In the genomic region with DNA sequence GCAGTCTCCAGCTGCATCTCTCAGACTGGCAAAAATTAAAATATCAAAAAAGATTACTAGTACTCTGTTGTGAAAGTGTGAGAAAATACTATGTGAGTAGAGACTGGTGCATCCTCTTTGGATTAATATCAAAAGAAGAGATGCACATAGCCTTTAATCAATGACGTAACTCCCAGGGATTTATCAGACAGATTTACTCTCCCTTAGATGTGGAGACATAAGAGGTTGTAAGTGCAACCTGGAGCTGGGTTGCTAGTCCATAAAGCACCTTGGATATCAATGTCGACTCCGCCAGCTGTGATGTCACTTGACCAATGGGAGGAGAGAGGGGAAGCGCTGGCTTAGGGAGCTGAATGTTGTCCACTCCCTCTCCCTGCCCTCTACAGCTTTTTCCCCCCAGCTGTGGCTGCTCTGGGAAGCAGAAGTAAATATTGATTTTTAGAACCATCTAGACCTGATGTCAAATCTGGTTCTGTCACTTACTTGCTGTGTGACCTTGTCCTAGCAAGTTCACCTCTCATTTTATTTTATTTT, we compare ENCODE assay signal across 1 cellular context.
TF ChIP-seq lines count a peak whose summit lies in the region.

No MANE protein-coding gene starts in this region.

TF ChIP-seq in K562, 482 proteins besides CTCF, POLR2A, EP300 and RAD21:
- no peak for TF ChIP-seq ZBTB17 (CRISPR knock-in tag; IDR thresholded peaks at IDR 0.05)
- no peak for TF ChIP-seq SP2 (IDR thresholded peaks at IDR 0.05; ENCODE audit: extremely low read depth, low read depth, low read length, poor library complexity, severe bottlenecking)
- no peak for TF ChIP-seq GABPA (tag; conservative IDR thresholded peaks at IDR 0.05; ENCODE audit: low read depth)
- no peak for TF ChIP-seq SPI1 (IDR thresholded peaks at IDR 0.05; ENCODE audit: borderline replicate concordance, low read depth, low read length)
- no peak for TF ChIP-seq PCBP2 (IDR thresholded peaks at IDR 0.05; ENCODE audit: low read depth, low read length, poor library complexity, severe bottlenecking)
- peak; percentile 11 for TF ChIP-seq NFYB (IDR thresholded peaks at IDR 0.05; ENCODE audit: extremely low read depth, insufficient read length)
- TF ChIP-seq ATF7 (IDR thresholded peaks at IDR 0.05): peak; percentile 45; the same call in 1 of the 2 replicates
- no peak for TF ChIP-seq SMARCC2 (IDR thresholded peaks at IDR 0.05; ENCODE audit: low read depth)
- TF ChIP-seq ZNF717 (CRISPR knock-in tag; IDR thresholded peaks at IDR 0.05): no peak
- TF ChIP-seq, protein P1, sequence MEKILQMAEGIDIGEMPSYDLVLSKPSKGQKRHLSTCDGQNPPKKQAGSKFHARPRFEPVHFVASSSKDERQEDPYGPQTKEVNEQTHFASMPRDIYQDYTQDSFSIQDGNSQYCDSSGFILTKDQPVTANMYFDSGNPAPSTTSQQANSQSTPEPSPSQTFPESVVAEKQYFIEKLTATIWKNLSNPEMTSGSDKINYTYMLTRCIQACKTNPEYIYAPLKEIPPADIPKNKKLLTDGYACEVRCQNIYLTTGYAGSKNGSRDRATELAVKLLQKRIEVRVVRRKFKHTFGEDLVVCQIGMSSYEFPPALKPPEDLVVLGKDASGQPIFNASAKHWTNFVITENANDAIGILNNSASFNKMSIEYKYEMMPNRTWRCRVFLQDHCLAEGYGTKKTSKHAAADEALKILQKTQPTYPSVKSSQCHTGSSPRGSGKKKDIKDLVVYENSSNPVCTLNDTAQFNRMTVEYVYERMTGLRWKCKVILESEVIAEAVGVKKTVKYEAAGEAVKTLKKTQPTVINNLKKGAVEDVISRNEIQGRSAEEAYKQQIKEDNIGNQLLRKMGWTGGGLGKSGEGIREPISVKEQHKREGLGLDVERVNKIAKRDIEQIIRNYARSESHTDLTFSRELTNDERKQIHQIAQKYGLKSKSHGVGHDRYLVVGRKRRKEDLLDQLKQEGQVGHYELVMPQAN (IDR thresholded peaks at IDR 0.05; ENCODE audit: borderline replicate concordance): no peak
- no peak for TF ChIP-seq ZNF76 (CRISPR knock-in tag; IDR thresholded peaks at IDR 0.05; ENCODE audit: borderline replicate concordance)
- TF ChIP-seq CREB1 (IDR thresholded peaks at IDR 0.05): no peak
- no peak for TF ChIP-seq CREB1 (CRISPR knock-in tag; IDR thresholded peaks at IDR 0.05)
- no peak for TF ChIP-seq TEAD4 (IDR thresholded peaks at IDR 0.05; ENCODE audit: low read length)
- no peak for TF ChIP-seq TEAD4 (CRISPR knock-in tag; IDR thresholded peaks at IDR 0.05; ENCODE audit: borderline replicate concordance)
- TF ChIP-seq SRSF3 (IDR thresholded peaks at IDR 0.05; ENCODE audit: insufficient read depth, low read length): no peak
- TF ChIP-seq NONO (IDR thresholded peaks at IDR 0.05; ENCODE audit: low read depth in 2 of 2, low read length in 1 of 2): no peak
- no peak for TF ChIP-seq ZBTB11 (CRISPR knock-in tag; IDR thresholded peaks at IDR 0.05)
- no peak for TF ChIP-seq ERF (CRISPR knock-in tag; IDR thresholded peaks at IDR 0.05)
- no peak for TF ChIP-seq ARID3A (IDR thresholded peaks at IDR 0.05; ENCODE audit: borderline replicate concordance, low read depth, low read length)
- TF ChIP-seq CEBPG (CRISPR knock-in tag; IDR thresholded peaks at IDR 0.05): no peak
- 0 out of 4 replicates have a peak, but pooled peaks of 1 of the 2 experiments have one; percentile 35 for TF ChIP-seq CEBPG (tag; conservative IDR thresholded peaks at IDR 0.05 in 1 of 2, IDR thresholded peaks at IDR 0.05 in 1 of 2)
- no peak for TF ChIP-seq MTA1 (IDR thresholded peaks at IDR 0.05; ENCODE audit: borderline replicate concordance)
TF ChIP-seq in K562: peak in this region for 3.
